ENCODE assay signal across 8 cellular contexts in the genomic region with DNA sequence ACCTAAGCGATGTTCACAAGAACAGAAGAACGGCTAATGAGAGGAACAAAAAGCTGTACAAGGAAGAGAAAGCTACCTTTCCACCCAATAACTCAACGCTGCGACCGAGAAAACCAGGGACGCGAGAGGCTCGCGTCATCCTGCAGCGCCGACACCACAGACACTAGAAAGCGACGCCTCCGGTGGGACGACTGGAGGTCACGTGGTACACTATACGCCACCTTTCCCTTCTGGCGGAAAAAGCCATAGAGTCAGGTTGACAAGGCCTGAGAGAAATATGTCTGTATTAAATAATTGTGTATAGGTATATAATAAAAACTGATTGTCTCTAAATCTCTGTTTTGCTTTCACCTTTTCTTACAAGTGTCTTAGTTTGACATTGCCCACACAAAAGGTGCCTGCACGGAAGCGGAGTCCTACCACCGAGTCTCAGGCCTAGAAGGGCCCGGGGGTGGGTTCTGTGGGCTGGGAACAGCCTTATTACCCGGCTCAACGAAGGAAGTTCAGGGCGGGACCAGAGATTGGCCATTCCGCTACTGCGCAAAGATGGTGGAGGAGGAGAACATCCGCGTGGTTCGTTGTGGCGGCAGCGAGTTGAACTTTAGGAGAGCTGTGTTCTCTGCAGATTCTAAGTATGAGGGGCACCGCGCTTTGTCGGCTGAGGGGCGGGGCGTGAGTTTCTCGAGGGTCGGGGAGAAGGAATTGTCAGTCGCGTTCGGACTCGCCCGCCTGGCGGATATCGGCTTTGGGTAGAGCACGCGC. TPM values are rescaled to one million over a fixed set of nuclear protein-coding genes. Genes with fewer than 3 reads are reported as not detected.
DNase-seq lines count a peak whose midpoint lies in the region; ATAC-seq and FAIRE-seq lines count a peak whose summit lies in the region.

A gene (plus strand): TSS at position 528 of the 762 bp plus-strand sequence. CDS start 19 bp downstream, at position 547.

- no peaks in the 10 kb centered on the region for H3K9me3 ChIP-seq in aorta (ENCODE audit: control insufficient read depth, low read length)

- H3K4me1 ChIP-seq in rectal smooth muscle tissue (ENCODE audit: control insufficient read depth, insufficient read depth, low read length) (no peaks in the 10 kb centered on the region), aorta (ENCODE audit: control insufficient read depth in 1 of 2, insufficient read depth in 2 of 2, low read length in 2 of 2) (peaks cover 2 to 10% of the 10 kb centered on the region in 2 donors)

- no peaks in the 10 kb centered on the region for H3K27me3 ChIP-seq in rectal smooth muscle tissue (ENCODE audit: control insufficient read depth, insufficient read depth, low read length)
- H3K27me3 ChIP-seq in aorta (ENCODE audit: control insufficient read depth in 1 of 2, insufficient read depth in 2 of 2, low read length in 1 of 2): no peaks in the 10 kb centered on the region

- ATAC-seq in HG02981 (IDR thresholded peaks at IDR 0.05; ENCODE audit: unreplicated experiment): peak; percentile 82
- peak; percentile 99 for ATAC-seq in aorta (ENCODE audit: low FRiP score)

- peak; percentile 98 for FAIRE-seq in GM18507 (lab: Jason Lieb, UNC)

- WGBS in aorta, 2 donors: 0 to 1% methylated on average over 48 of the region's 48 CpGs

- no peaks in the 10 kb centered on the region for H3K36me3 ChIP-seq in rectal smooth muscle tissue (ENCODE audit: control insufficient read depth, insufficient read depth, low read length)
- no peaks in the 10 kb centered on the region for H3K36me3 ChIP-seq in aorta (ENCODE audit: control insufficient read depth in 1 of 2, insufficient read depth in 2 of 2, low read length in 1 of 2)

- peak; percentile 67 for DNase-seq in GM18507 (ENCODE audit: extremely low spot score, insufficient read length, low read depth)
- peak; percentile 96 for DNase-seq in NCI-H2029 treated with DMSO at 0.1 percent for 48 hours (lab: John Stamatoyannopoulos, UW)
- DNase-seq in T-helper 9 cell: peak; percentile 93
- DNase-seq in astrocyte of the hippocampus (ENCODE audit: low read depth, low spot score): peak; percentile 98
- peak; percentile 86 for DNase-seq in hepatic stellate cell (ENCODE audit: low spot score)
- peak; percentile 96 to 97 for DNase-seq in aorta

- intact Hi-C loops in aorta (cut with DNase I): no loop called here

- H3K9ac ChIP-seq in rectal smooth muscle tissue (ENCODE audit: low read length): peak within 1 kb of the TSS; percentile 91

- H3K4me3 ChIP-seq in rectal smooth muscle tissue (ENCODE audit: low read length): peak within 1 kb of the TSS; percentile 91
- H3K4me3 ChIP-seq in aorta (ENCODE audit: low read length in 2 of 2): peak within 1 kb of the TSS; percentile 82 to 83

- H3K27ac ChIP-seq in rectal smooth muscle tissue (ENCODE audit: low read depth, low read length) (peak within 1 kb of the TSS; percentile 98), aorta (ENCODE audit: low read depth in 1 of 2, low read length in 2 of 2) (peak within 1 kb of the TSS; percentile 73 to 96)

RNA-seq across cellular contexts. Expression of the gene that starts here (rescaled TPM):
- 10 to 100 TPM; 26.3 to 28.9 TPM for total RNA-seq in aorta
- polyA plus RNA-seq in aorta: 10 to 100 TPM; 10.6 to 19.7 TPM

Comparison
In these comparisons a context has a peak if more than half of its experiments do, and no peak if none do; other contexts are left out.
1. Peak in every context shown above with its lines: DNase-seq, ATAC-seq, H3K4me3 ChIP-seq and H3K27ac ChIP-seq.